Comparison of ENCODE assay signal across 8 cellular contexts in genomic region chr4:781493-782216, GRCh38. TPM values are rescaled to one million over a fixed set of nuclear protein-coding genes. Genes with fewer than 3 reads are reported as not detected.
DNase-seq lines count a peak whose midpoint lies in the region; ATAC-seq, FAIRE-seq and TF ChIP-seq lines count a peak whose summit lies in the region.

No MANE protein-coding gene starts in this region.

- DNase-seq in Caco-2: peak; percentile 99
- DNase-seq in HTR-8/SVneo (ENCODE audit: insufficient read length, low spot score): peak; percentile 98
- DNase-seq in NOMO-1 treated with DMSO at 0.1 percent for 48 hours (lab: John Stamatoyannopoulos, UW; ENCODE audit: unreplicated experiment): peak; percentile 96
- peak; percentile 100 for DNase-seq in activated CD8-positive, alpha-beta memory T cell treated with anti-CD3 and anti-CD28 coated beads, Interleukin-2, amount 10 ng/mL, durations not matched to agents 7 days and 5 days
- peak; percentile 98 to 99 (median 99) for DNase-seq in effector memory CD8-positive, alpha-beta T cell
- peak; percentile 100 for DNase-seq in medulla oblongata (ENCODE audit: extremely low spot score)
- peak; percentile 95 to 99 (median 97) for DNase-seq in stimulated activated CD4-positive, alpha-beta T cell treated with anti-CD3 and anti-CD28 coated beads, TNF-alpha, amount 100 ng/mL, for 48 hours (ENCODE audit: low read depth in 3 of 3)

- peak; percentile 94 for FAIRE-seq in HTR-8/SVneo (lab: Jason Lieb, UNC)

- H3K4me3 Mint-ChIP-seq in Caco-2 (ENCODE audit: unreplicated experiment): peak overlapping the region; percentile 90
- H3K4me3 Mint-ChIP-seq in activated CD8-positive, alpha-beta memory T cell treated with anti-CD3 and anti-CD28 coated beads, Interleukin-2, amount 10 ng/mL, durations not matched to agents 7 days and 5 days: peak overlapping the region; percentile 79
- peak overlapping the region; percentile 84 to 85 for H3K4me3 Mint-ChIP-seq in effector memory CD8-positive, alpha-beta T cell

- no peak for TF ChIP-seq CTCF in Caco-2 (IDR thresholded peaks at IDR 0.05; ENCODE audit: insufficient read depth in 1 of 2, low read depth in 1 of 2, low read length in 1 of 2, severe bottlenecking in 1 of 2, unreplicated experiment in 1 of 2)

- no TSS peak for BruUV-seq in Caco-2 (replicated peaks; lab: Mats Ljungman, UMichigan)

- ATAC-seq in GM21381 (IDR thresholded peaks at IDR 0.05; ENCODE audit: unreplicated experiment): peak; percentile 95
- ATAC-seq in activated CD8-positive, alpha-beta memory T cell treated with anti-CD3 and anti-CD28 coated beads, Interleukin-2, amount 10 ng/mL, durations not matched to agents 7 days and 5 days: peak; percentile 95
- ATAC-seq in effector memory CD8-positive, alpha-beta T cell (replicated peaks): peak; percentile 90

- H3K27me3 Mint-ChIP-seq in Caco-2 (ENCODE audit: insufficient read depth, unreplicated experiment): no peaks in the 10 kb centered on the region
- H3K27me3 Mint-ChIP-seq in activated CD8-positive, alpha-beta memory T cell treated with anti-CD3 and anti-CD28 coated beads, Interleukin-2, amount 10 ng/mL, durations not matched to agents 7 days and 5 days: peaks cover 17% of the 10 kb centered on the region
- peaks cover 16 to 18% of the 10 kb centered on the region in 2 donors for H3K27me3 Mint-ChIP-seq in effector memory CD8-positive, alpha-beta T cell

- H3K4me3 ChIP-seq in Caco-2 (ENCODE audit: low read depth, low read length): peak overlapping the region; percentile 98

- H3K36me3 ChIP-seq in Caco-2 (ENCODE audit: control insufficient read depth, insufficient read depth, low read length): peaks cover 4% of the 10 kb centered on the region

- intact Hi-C loops in Caco-2 (cut with micrococcal nuclease; ENCODE audit: unreplicated experiment): loop anchor here (1.0 kb wide), 1 partner anchor 24 kb away; no protein-coding TSS in a partner anchor

- H3K9me3 ChIP-seq in Caco-2: no peaks in the 10 kb centered on the region

- POLR2A ChIA-PET in Caco-2 (lab: Charles Lee): interaction anchor here (0.7 to 1.5 kb wide), 3 partner anchors 15 to 565 kb away, joined by 3 to 8 read pairs (median 6); partner anchors contain the start of genes ATP5ME, MYL5 and UVSSA

- no peaks in the 10 kb centered on the region for H3K9me3 Mint-ChIP-seq in Caco-2 (ENCODE audit: unreplicated experiment)
- H3K9me3 Mint-ChIP-seq in activated CD8-positive, alpha-beta memory T cell treated with anti-CD3 and anti-CD28 coated beads, Interleukin-2, amount 10 ng/mL, durations not matched to agents 7 days and 5 days (ENCODE audit: low read depth): no peaks in the 10 kb centered on the region
- H3K9me3 Mint-ChIP-seq in effector memory CD8-positive, alpha-beta T cell: no peaks in the 10 kb centered on the region

- peaks cover 11% of the 10 kb centered on the region for H3K4me1 ChIP-seq in Caco-2

- H3K27me3 ChIP-seq in Caco-2 (replicated peaks; ENCODE audit: control insufficient read depth, insufficient read depth, low read length): no peaks in the 10 kb centered on the region

- peaks cover 77% of the 10 kb centered on the region for H3K36me3 Mint-ChIP-seq in Caco-2 (ENCODE audit: insufficient read depth, unreplicated experiment)
- H3K36me3 Mint-ChIP-seq in activated CD8-positive, alpha-beta memory T cell treated with anti-CD3 and anti-CD28 coated beads, Interleukin-2, amount 10 ng/mL, durations not matched to agents 7 days and 5 days: peaks cover 36% of the 10 kb centered on the region
- peaks cover 59% of the 10 kb centered on the region for H3K36me3 Mint-ChIP-seq in effector memory CD8-positive, alpha-beta T cell (ENCODE audit: insufficient read depth)

- CTCF ChIA-PET in Caco-2 (lab: Charles Lee): interaction anchor here (1.0 kb wide), 1 partner anchor 10 kb away, joined by 3 read pairs; no protein-coding TSS in a partner anchor
- CTCF ChIA-PET in activated CD8-positive, alpha-beta memory T cell treated with anti-CD3 and anti-CD28 coated beads, Interleukin-2, amount 10 ng/mL, durations not matched to agents 7 days and 5 days (lab: Charles Lee): interaction anchor here (0.7 to 2.9 kb wide), 6 partner anchors 12 to 205 kb away, joined by 3 to 12 read pairs (median 6); partner anchors contain the start of gene IDUA

- peaks cover 29% of the 10 kb centered on the region for H3K4me1 Mint-ChIP-seq in Caco-2 (ENCODE audit: low read depth, unreplicated experiment)
- peaks cover 48% of the 10 kb centered on the region for H3K4me1 Mint-ChIP-seq in activated CD8-positive, alpha-beta memory T cell treated with anti-CD3 and anti-CD28 coated beads, Interleukin-2, amount 10 ng/mL, durations not matched to agents 7 days and 5 days
- peaks cover 41% of the 10 kb centered on the region in 2 donors for H3K4me1 Mint-ChIP-seq in effector memory CD8-positive, alpha-beta T cell (ENCODE audit: low read depth in 2 of 2)

- peak overlapping the region; percentile 89 for H3K27ac Mint-ChIP-seq in Caco-2 (ENCODE audit: unreplicated experiment)
- peak overlapping the region; percentile 82 for H3K27ac Mint-ChIP-seq in activated CD8-positive, alpha-beta memory T cell treated with anti-CD3 and anti-CD28 coated beads, Interleukin-2, amount 10 ng/mL, durations not matched to agents 7 days and 5 days
- H3K27ac Mint-ChIP-seq in effector memory CD8-positive, alpha-beta T cell: peak overlapping the region; percentile 94 to 97

RNA-seq across cellular contexts. Expression of gene CPLX1, which starts 44.3 kb away (rescaled TPM):
- total RNA-seq in Caco-2 (2022): 20.5 and 20.9 TPM in 2 replicates
- total RNA-seq in activated CD8-positive, alpha-beta memory T cell treated with anti-CD3 and anti-CD28 coated beads, Interleukin-2, amount 10 ng/mL, durations not matched to agents 7 days and 5 days: 1 to 10 TPM in 1 of 2 experiments, under 1 TPM in 1; 0.14 to 1.3 TPM

Comparison
In these comparisons a context has a peak if more than half of its experiments do, and no peak if none do; other contexts are left out.
1. Peak in every context shown above with its lines: DNase-seq, ATAC-seq and H3K4me3 ChIP-seq.